ENCODE assay signal across 9 cellular contexts in the genomic region with DNA sequence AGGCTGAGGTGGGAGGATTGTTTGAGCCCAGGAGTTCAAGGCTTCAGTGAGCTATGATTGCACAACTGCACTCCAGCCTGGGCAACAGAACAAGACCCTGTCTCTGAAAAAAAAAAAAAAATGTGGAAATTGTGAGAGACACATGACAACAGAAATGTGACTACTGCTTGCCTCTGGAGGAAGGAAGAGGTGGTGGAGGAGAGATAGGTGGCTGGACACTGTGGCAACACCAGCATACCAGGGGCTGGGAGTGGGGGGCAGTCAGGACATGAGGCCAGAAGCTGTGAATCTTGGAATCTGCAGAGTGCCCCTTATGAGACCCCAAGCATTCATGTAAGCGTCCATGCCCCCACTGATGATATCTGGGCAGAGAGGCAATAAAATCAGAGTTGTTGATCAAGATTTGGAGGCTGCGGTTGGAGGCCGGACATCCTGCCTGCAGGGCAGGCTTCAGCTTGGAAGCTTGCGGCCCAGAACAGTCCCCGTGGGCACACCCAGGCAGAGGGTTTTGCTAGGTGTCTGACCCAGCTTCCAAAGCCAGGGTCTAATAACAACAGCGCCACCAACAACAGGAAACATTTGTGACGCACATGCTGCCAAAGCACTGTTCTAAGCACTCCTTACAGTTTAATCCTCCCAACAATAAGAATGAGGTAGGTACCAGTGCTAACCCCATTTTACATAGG. TPM values are rescaled to one million over a fixed set of nuclear protein-coding genes. Genes with fewer than 3 reads are reported as not detected.
DNase-seq lines count a peak whose midpoint lies in the region; ATAC-seq, FAIRE-seq and TF ChIP-seq lines count a peak whose summit lies in the region.
"Had no signal": no experiment of that assay in that cellular context is flagged by ENCODE, and none has a peak within 500 bp of the region (broad histone marks: within the 10 kb centered on the region; RNA-seq: fewer than 3 reads in every experiment).

No MANE protein-coding gene starts in this region.

- H3K27ac Mint-ChIP-seq in effector memory CD8-positive, alpha-beta T cell = peak overlapping the region; percentile 98 to 100

- H3K36me3 Mint-ChIP-seq in effector memory CD8-positive, alpha-beta T cell (ENCODE audit: insufficient read depth) = peaks cover 35% of the 10 kb centered on the region

- no peak for TF ChIP-seq CTCF in D721Med (IDR thresholded peaks at IDR 0.05; ENCODE audit: insufficient read depth, missing control alignments)

- H3K27me3 Mint-ChIP-seq in effector memory CD8-positive, alpha-beta T cell = no peaks in the 10 kb centered on the region

- FAIRE-seq in D721Med (lab: Jason Lieb, UNC) = no peak
- FAIRE-seq: colon had no signal

- H3K4me1 Mint-ChIP-seq in effector memory CD8-positive, alpha-beta T cell (ENCODE audit: low read depth in 2 of 2) = peaks cover 45% of the 10 kb centered on the region in 2 donors

- H3K9me3 Mint-ChIP-seq in effector memory CD8-positive, alpha-beta T cell = no peaks in the 10 kb centered on the region

- in situ Hi-C loops in G401 (cut with HindIII; ENCODE audit: low sequenced_read_pairs) = no loop called here

- H3K4me3 Mint-ChIP-seq in effector memory CD8-positive, alpha-beta T cell = peak overlapping the region; percentile 79 to 81

- ATAC-seq in effector memory CD8-positive, alpha-beta T cell (replicated peaks) = peak; percentile 61

- peak; percentile 86 for DNase-seq in GF-D8 (lab: John Stamatoyannopoulos, UW)
- DNase-seq in activated CD4-positive, alpha-beta T cell treated with anti-CD3 and anti-CD28 coated beads, Interleukin-2, amount 50 U/mL, for 1 hour = peak; percentile 81
- DNase-seq in effector memory CD8-positive, alpha-beta T cell = peak; percentile 81 to 87 (median 83)
- peak; percentile 34 for DNase-seq in stimulated activated CD4-positive, alpha-beta T cell treated with anti-CD3 and anti-CD28 coated beads, Interleukin-4, amount 100 ng/mL, for 1 hour
- DNase-seq in G401 (ENCODE audit: low spot score) = no peak
- DNase-seq in D721Med (ENCODE audit: insufficient read length, low spot score) = no peak
- DNase-seq in cerebellar cortex (ENCODE audit: low spot score) = no peak
- no peak for DNase-seq in retina

RNA-seq across cellular contexts. Expression of gene FAM187B, which starts 16.9 kb away (rescaled TPM):
- total RNA-seq in G401 (2014; rRNA removed; shearing (Covaris generic)) = not detected in 2 replicates

RNA-seq across cellular contexts. Expression of gene LSR, which starts 37.1 kb away (rescaled TPM):
- total RNA-seq in G401 (2014; rRNA removed; shearing (Covaris generic)) = 16.7 and 18.7 TPM in 2 replicates

RNA-seq across cellular contexts. Expression of gene USF2, which starts 57.1 kb away (rescaled TPM):
- total RNA-seq in G401 (2014; rRNA removed; shearing (Covaris generic)) = 90.7 and 98.8 TPM in 2 replicates

RNA-seq across cellular contexts. Expression of gene FXYD5, which starts 57.2 kb away (rescaled TPM):
- not detected in 2 replicates for total RNA-seq in G401 (2014; rRNA removed; shearing (Covaris generic))

Comparison
In these comparisons a context has a peak if more than half of its experiments do, and no peak if none do; other contexts are left out.
1. DNase-seq: peak in GF-D8 (single experiment), activated CD4-positive, alpha-beta T cell treated with anti-CD3 and anti-CD28 coated beads, Interleukin-2, amount 50 U/mL, for 1 hour (single experiment), effector memory CD8-positive, alpha-beta T cell (3 of 3) and stimulated activated CD4-positive, alpha-beta T cell treated with anti-CD3 and anti-CD28 coated beads, Interleukin-4, amount 100 ng/mL, for 1 hour (single experiment); none in G401 (single experiment), D721Med (single experiment), cerebellar cortex (single experiment) and retina (single experiment).